In genomic region chr5:15014809-15015208, GRCh38 we compare ENCODE assay signal across 21 cellular contexts.
DNase-seq lines count a peak whose midpoint lies in the region; TF ChIP-seq lines count a peak whose summit lies in the region.
"Had no signal": no experiment of that assay in that cellular context is flagged by ENCODE, and none has a peak within 500 bp of the region (broad histone marks: within the 10 kb centered on the region; RNA-seq: fewer than 3 reads in every experiment).

No MANE protein-coding gene starts in this region.

- no peak overlapping the region for H3K18ac ChIP-seq in trophoblast cell (ENCODE audit: low read length)

- no peaks in the 10 kb centered on the region for H3K79me2 ChIP-seq in hepatocyte
- H3K79me2 ChIP-seq in trophoblast cell (ENCODE audit: control insufficient read depth, insufficient read depth, low read length, poor library complexity): no peaks in the 10 kb centered on the region

- peak overlapping the region; percentile 60 for H3K14ac ChIP-seq in trophoblast cell (ENCODE audit: low read length)

- H3K4me1 ChIP-seq in adipocyte (ENCODE audit: control insufficient read depth, insufficient read depth, low read length) (peaks cover 10% of the 10 kb centered on the region), hepatocyte (ENCODE audit: insufficient read depth) (peaks cover 12% of the 10 kb centered on the region), trophoblast cell (ENCODE audit: control insufficient read depth in 1 of 2, insufficient read depth in 2 of 2, low read length in 2 of 2) (peaks cover 2 to 10% of the 10 kb centered on the region in 2 experiments)

- H3K9me2 ChIP-seq in hepatocyte (replicated peaks; ENCODE audit: insufficient read depth): no peaks in the 10 kb centered on the region

- no peak overlapping the region for H2AK5ac ChIP-seq in trophoblast cell (ENCODE audit: low read length)

- 24% methylated on average over 3 of the region's 3 CpGs for WGBS in hepatocyte (ENCODE audit: low lambda C conversion rate, missing lambda C conversion rate)
- WGBS in trophoblast cell (ENCODE audit: extremely low coverage, insufficient coverage, insufficient read length): no CpG with 5 or more reads among the region's 3 CpGs

- H2BK12ac ChIP-seq in trophoblast cell (ENCODE audit: low read length): peak overlapping the region; percentile 73

- H4K91ac ChIP-seq in trophoblast cell (ENCODE audit: low read depth, low read length): peak overlapping the region; percentile 81

- H3K9me3 ChIP-seq in adipocyte (ENCODE audit: control insufficient read depth, low read length): no peaks in the 10 kb centered on the region
- H3K9me3 ChIP-seq in hepatocyte (ENCODE audit: low read depth): no peaks in the 10 kb centered on the region
- H3K9me3 ChIP-seq in trophoblast cell (ENCODE audit: insufficient read depth, low read depth, low read length): peaks cover 2% of the 10 kb centered on the region
- H3K9me3 ChIP-seq: body of pancreas, heart left ventricle, vagina had no signal

- no peak overlapping the region for H4K12ac ChIP-seq in trophoblast cell (ENCODE audit: low read depth, low read length)

- no peaks in the 10 kb centered on the region for H4K20me1 ChIP-seq in hepatocyte (ENCODE audit: insufficient read depth, poor library complexity, severe bottlenecking)

- no peak overlapping the region for H3K23ac ChIP-seq in trophoblast cell (ENCODE audit: low read length)

- no peak overlapping the region for H2AFZ ChIP-seq in hepatocyte
- no peak overlapping the region for H2AFZ ChIP-seq in trophoblast cell (ENCODE audit: insufficient read depth, low read length, poor library complexity)

- peak overlapping the region; percentile 9 for H3K27ac ChIP-seq in hepatocyte
- H3K27ac ChIP-seq in trophoblast cell (ENCODE audit: low read depth, low read length): peak overlapping the region; percentile 72
- H3K27ac ChIP-seq: body of pancreas, dorsolateral prefrontal cortex, heart left ventricle, vagina had no signal

- H3K9ac ChIP-seq in adipocyte (ENCODE audit: low read length) (peak overlapping the region; percentile 37), trophoblast cell (ENCODE audit: low read length) (no peak overlapping the region)

- H3K36me3 ChIP-seq in adipocyte (ENCODE audit: control insufficient read depth, insufficient read depth, low read length, severe bottlenecking): no peaks in the 10 kb centered on the region
- H3K36me3 ChIP-seq in hepatocyte (replicated peaks; ENCODE audit: insufficient read depth, low read depth): no peaks in the 10 kb centered on the region
- H3K36me3 ChIP-seq in trophoblast cell (ENCODE audit: control insufficient read depth in 1 of 2, insufficient read depth in 2 of 2, low read length in 2 of 2): no peaks in the 10 kb centered on the region
- H3K36me3 ChIP-seq: heart left ventricle, vagina had no signal

- peak overlapping the region; percentile 10 for H3K4me2 ChIP-seq in hepatocyte
- H3K4me2 ChIP-seq in trophoblast cell (ENCODE audit: low read length): no peak overlapping the region

- TF ChIP-seq CTCF in hepatocyte (IDR thresholded peaks at IDR 0.05; ENCODE audit: poor library complexity): no peak

- H2BK120ac ChIP-seq in trophoblast cell (ENCODE audit: insufficient read depth, low read length, poor library complexity): peak overlapping the region; percentile 76

- H3K4me3 ChIP-seq in adipocyte (ENCODE audit: low read length) (no peak overlapping the region), hepatocyte (no peak overlapping the region), trophoblast cell (ENCODE audit: low read depth, low read length) (no peak overlapping the region)
- H3K4me3 ChIP-seq: body of pancreas, dorsolateral prefrontal cortex, heart left ventricle, vagina had no signal

- peak overlapping the region; percentile 86 for H2BK5ac ChIP-seq in trophoblast cell (ENCODE audit: low read depth, low read length, poor library complexity)

- DNase-seq in EH (ENCODE audit: low read depth) (peak; percentile 74), adipocyte (ENCODE audit: low read depth) (peak; percentile 50), hepatocyte (ENCODE audit: low spot score) (peak; percentile 62), trophoblast cell (peak in 1 of 2 donors; percentile 22), DMS53 (lab: John Stamatoyannopoulos, UW) (no peak), SHP77 treated with DMSO at 0.1 percent for 48 hours (lab: John Stamatoyannopoulos, UW) (no peak), NOMO-1 treated with DMSO at 0.1 percent for 48 hours (lab: John Stamatoyannopoulos, UW; ENCODE audit: unreplicated experiment) (no peak), superior temporal gyrus (ENCODE audit: extremely low spot score) (no peak)
- DNase-seq: activated CD4-positive, alpha-beta T cell treated with anti-CD3 and anti-CD28 coated beads, Interleukin-2, amount 10 ng/mL, durations not matched to agents 7 days and 5 days; activated CD8-positive, alpha-beta memory T cell treated with anti-CD3 and anti-CD28 coated beads, Interleukin-2, amount 50 U/mL, for 48 hours; activated naive CD4-positive, alpha-beta T cell; body of pancreas; dorsolateral prefrontal cortex; H7; heart left ventricle; Kasumi-1; NCI-H1105; NCI-H82; occipital lobe; stimulated activated CD4-positive, alpha-beta T cell treated with anti-CD3 and anti-CD28 coated beads, Interleukin-2, amount 100 ng/mL, for 48 hours had no signal

- peak overlapping the region; percentile 29 for H4K8ac ChIP-seq in trophoblast cell (ENCODE audit: low read depth, low read length)

- H3K79me1 ChIP-seq in trophoblast cell (ENCODE audit: low read length): peaks cover 24% of the 10 kb centered on the region

- no peak overlapping the region for H3K4ac ChIP-seq in trophoblast cell (ENCODE audit: low read depth, low read length)

- H3K27me3 ChIP-seq in adipocyte (replicated peaks; ENCODE audit: control insufficient read depth, insufficient read depth, low read length): no peaks in the 10 kb centered on the region
- no peaks in the 10 kb centered on the region for H3K27me3 ChIP-seq in hepatocyte
- H3K27me3 ChIP-seq in trophoblast cell (ENCODE audit: insufficient read depth, low read length): no peaks in the 10 kb centered on the region
- H3K27me3 ChIP-seq: body of pancreas, dorsolateral prefrontal cortex, heart left ventricle, vagina had no signal

Comparison
In these comparisons a context has a peak if more than half of its experiments do, and no peak if none do; other contexts are left out.
1. DNase-seq: peak in EH (single experiment), adipocyte (single experiment) and hepatocyte (single experiment); none in DMS53 (single experiment), SHP77 treated with DMSO at 0.1 percent for 48 hours (single experiment), NOMO-1 treated with DMSO at 0.1 percent for 48 hours (single experiment) and superior temporal gyrus (single experiment).